ENCODE assay signal across 10 cellular contexts in genomic region chr9:134328841-134329575, GRCh38.
DNase-seq lines count a peak whose midpoint lies in the region; ATAC-seq and TF ChIP-seq lines count a peak whose summit lies in the region.
"Had no signal": no experiment of that assay in that cellular context is flagged by ENCODE, and none has a peak within 500 bp of the region (broad histone marks: within the 10 kb centered on the region; RNA-seq: fewer than 3 reads in every experiment).

No MANE protein-coding gene starts in this region.

- DNase-seq in AG09319 (ENCODE audit: extremely low read depth, low read depth) = no peak
- no peak for DNase-seq in RWPE2 (ENCODE audit: low spot score)
- peak; percentile 43 for DNase-seq in fibroblast of pulmonary artery (ENCODE audit: low read depth)
- no peak for DNase-seq in NOMO-1 treated with DMSO at 0.1 percent for 48 hours (lab: John Stamatoyannopoulos, UW; ENCODE audit: unreplicated experiment)
- no peak for DNase-seq in NOMO-1 treated with dmso at 0.1 percent for 144 hours (lab: John Stamatoyannopoulos, UW; ENCODE audit: unreplicated experiment)
- no peak for DNase-seq in Ammon's horn (ENCODE audit: low spot score)
- DNase-seq: activated CD8-positive, alpha-beta memory T cell treated with anti-CD3 and anti-CD28 coated beads, Interleukin-2, amount 50 U/mL, for 48 hours; naive B cell had no signal

- H3K9me3 ChIP-seq in RWPE2 (ENCODE audit: severe bottlenecking) (no peaks in the 10 kb centered on the region), neutrophil (no peaks in the 10 kb centered on the region)

- ATAC-seq in RWPE2 (ENCODE audit: low read depth) (peak; percentile 19; the same call in 1 of the 3 replicates), GM19023 (IDR thresholded peaks at IDR 0.05; ENCODE audit: unreplicated experiment) (no peak)

- H3K27me3 ChIP-seq in RWPE2 (ENCODE audit: insufficient read depth, poor library complexity, severe bottlenecking) = no peaks in the 10 kb centered on the region
- peaks cover 10% of the 10 kb centered on the region for H3K27me3 ChIP-seq in neutrophil

- H3K4me1 ChIP-seq in RWPE2 (ENCODE audit: insufficient read depth, poor library complexity, severe bottlenecking) (peaks cover 40% of the 10 kb centered on the region), neutrophil (ENCODE audit: control insufficient read depth in 1 of 2, insufficient read depth in 1 of 2, low read depth in 1 of 2, low read length in 1 of 2) (peaks cover 53 to 82% of the 10 kb centered on the region in 2 experiments)

- H3K27ac ChIP-seq in RWPE2 (ENCODE audit: poor library complexity, severe bottlenecking) (peak overlapping the region; percentile 75), neutrophil (peak overlapping the region; percentile 25)

- H3K36me3 ChIP-seq in RWPE2 (ENCODE audit: low read depth) (peaks cover 6% of the 10 kb centered on the region; the same call in 1 of the 2 replicates), neutrophil (no peaks in the 10 kb centered on the region)

- H3K4me3 ChIP-seq in RWPE2 (ENCODE audit: severe bottlenecking) = peak overlapping the region; percentile 95
- peak overlapping the region; percentile 67 for H3K4me3 ChIP-seq in fibroblast of pulmonary artery (replicated peaks; ENCODE audit: low read depth, low read length)
- peak overlapping the region; percentile 1 to 92 for H3K4me3 ChIP-seq in neutrophil (ENCODE audit: low read depth in 1 of 2, low read length in 1 of 2)

- TF ChIP-seq CTCF in AG09319 (IDR thresholded peaks at IDR 0.05; ENCODE audit: low read depth, low read length) (peak; percentile 16; the same call in 1 of the 2 replicates), RWPE2 (IDR thresholded peaks at IDR 0.05; ENCODE audit: poor library complexity, severe bottlenecking) (no peak), fibroblast of pulmonary artery (IDR thresholded peaks at IDR 0.05; ENCODE audit: low read length, missing control alignments) (peak; percentile 4), neutrophil (IDR thresholded peaks at IDR 0.05) (no peak)

Comparison
In these comparisons a context has a peak if more than half of its experiments do, and no peak if none do; other contexts are left out.
1. CTCF ChIP-seq: peak in AG09319 (single experiment) and fibroblast of pulmonary artery (single experiment); none in RWPE2 (single experiment) and neutrophil (single experiment).
2. Peak in every context shown above with its lines, with median percentiles within 50 percentile points of each other: H3K4me3 ChIP-seq.